In genomic region chr18:79047556-79048244, GRCh38 we compare ENCODE assay signal across 1 cellular context.
A peak's percentile ranks its signal among the peaks of the same experiment; 100 is the strongest.
TF ChIP-seq lines count a peak whose summit lies in the region.

No MANE protein-coding gene starts in this region.

TF ChIP-seq in H1, 55 proteins besides CTCF, POLR2A, EP300 and RAD21:
- TF ChIP-seq USF2 (IDR thresholded peaks at IDR 0.05; ENCODE audit: low read length) (0 out of 2 replicates have a peak, but pooled peaks have one; percentile 13), RXRA (IDR thresholded peaks at IDR 0.05; ENCODE audit: insufficient read depth, low read depth, low read length) (no peak)
